9 cellular contexts compared by ENCODE assay signal in the genomic region with DNA sequence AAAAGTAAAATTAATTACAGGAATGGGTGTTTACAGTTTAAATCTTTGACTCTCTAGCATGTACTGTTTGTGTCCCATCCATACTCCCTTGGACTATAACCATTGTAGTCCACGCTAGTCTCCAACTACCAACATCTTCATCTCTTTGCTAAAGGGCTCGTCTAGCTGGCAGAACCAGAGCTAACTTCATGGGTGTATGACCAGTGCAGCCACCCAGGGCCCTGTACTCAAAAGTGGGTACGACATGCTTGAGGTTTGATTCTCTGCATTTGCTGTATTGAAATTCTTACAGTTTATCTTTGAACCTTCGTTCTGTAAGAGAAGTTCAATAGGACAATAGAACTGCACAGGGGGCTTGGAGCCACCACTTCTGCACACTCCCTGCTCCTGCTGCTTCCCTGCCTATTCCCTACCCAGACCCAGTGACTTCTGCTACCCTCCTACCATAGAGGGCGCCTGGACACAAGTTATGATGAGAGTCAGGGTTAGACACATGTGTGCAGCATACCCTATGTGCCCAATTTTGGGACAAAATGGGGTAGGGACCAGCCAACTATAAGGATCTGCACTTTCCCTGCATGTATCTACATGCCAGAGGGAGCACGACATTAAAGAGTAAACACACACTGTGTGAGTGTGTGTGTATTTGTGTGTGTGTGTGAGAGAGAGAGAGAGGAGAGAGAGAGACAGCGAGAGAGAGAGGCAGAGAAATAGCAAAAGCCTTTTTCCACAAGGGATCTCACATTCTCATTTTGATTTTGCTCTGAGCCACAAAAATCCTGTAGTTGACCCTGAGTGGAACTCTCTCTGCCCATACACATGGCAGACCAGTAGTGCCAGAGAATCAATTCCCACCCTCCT. TPM values are rescaled to one million over a fixed set of nuclear protein-coding genes. Genes with fewer than 3 reads are reported as not detected.
DNase-seq lines count a peak whose midpoint lies in the region; ATAC-seq and TF ChIP-seq lines count a peak whose summit lies in the region.
"Had no signal": no experiment of that assay in that cellular context is flagged by ENCODE, and none has a peak within 500 bp of the region (broad histone marks: within the 10 kb centered on the region; RNA-seq: fewer than 3 reads in every experiment).

No MANE protein-coding gene starts in this region.

- H2BK5ac ChIP-seq in neuronal stem cell (ENCODE audit: low read length) = no peak overlapping the region

- no peak overlapping the region for H3K4ac ChIP-seq in neuronal stem cell (ENCODE audit: low read length)

- peak; percentile 47 for DNase-seq in GDM1 (lab: John Stamatoyannopoulos, UW)
- DNase-seq in Karpas-422 = peak; percentile 29
- DNase-seq in cardiac fibroblast (ENCODE audit: low read depth in 2 of 2) = peak; percentile 5 to 18
- DNase-seq in neuronal stem cell (ENCODE audit: low spot score) = peak; percentile 9
- DNase-seq in putamen (ENCODE audit: low spot score) = no peak
- no peak for DNase-seq in cardiac septum (ENCODE audit: low spot score)
- DNase-seq: NCI-H1092 had no signal

- H2AFZ ChIP-seq in Karpas-422 (ENCODE audit: low read length) = no peak overlapping the region
- H2AFZ ChIP-seq in neuronal stem cell (ENCODE audit: low read length) = no peak overlapping the region

- H2BK12ac ChIP-seq in neuronal stem cell (ENCODE audit: low read length) = no peak overlapping the region

- ATAC-seq in GM18867 (IDR thresholded peaks at IDR 0.05; ENCODE audit: unreplicated experiment) = no peak

- H3K4me1 ChIP-seq in Karpas-422 (ENCODE audit: low read length) (no peaks in the 10 kb centered on the region), neuronal stem cell (ENCODE audit: control insufficient read depth in 2 of 2, insufficient read depth in 1 of 2, low read depth in 1 of 2, low read length in 2 of 2) (peaks cover 0 to 1% of the 10 kb centered on the region in 2 donors)

- H3K4me3 ChIP-seq in Karpas-422 (ENCODE audit: low read length) (no peak overlapping the region), cardiac fibroblast (replicated peaks in 1 of 2; ENCODE audit: low read depth in 2 of 2, low read length in 2 of 2) (no peak overlapping the region), neuronal stem cell (ENCODE audit: low read length in 2 of 2) (no peak overlapping the region)

- H3K27me3 ChIP-seq in Karpas-422 (ENCODE audit: low read length) = no peaks in the 10 kb centered on the region
- H3K27me3 ChIP-seq in neuronal stem cell (ENCODE audit: control insufficient read depth in 3 of 3, insufficient read depth in 3 of 3, low read depth in 1 of 3, low read length in 3 of 3) = no peaks in the 10 kb centered on the region

- no peak overlapping the region for H4K91ac ChIP-seq in neuronal stem cell (ENCODE audit: low read depth, low read length, poor library complexity)

- H3K36me3 ChIP-seq in Karpas-422 (ENCODE audit: insufficient read depth, low read length) (no peaks in the 10 kb centered on the region), neuronal stem cell (replicated peaks in 1 of 2; ENCODE audit: control insufficient read depth in 2 of 2, insufficient read depth in 2 of 2, low read length in 2 of 2) (no peaks in the 10 kb centered on the region)

- H3K27ac ChIP-seq in Karpas-422 (ENCODE audit: low read length) (no peak overlapping the region), neuronal stem cell (replicated peaks; ENCODE audit: low read length) (no peak overlapping the region)
- H3K27ac ChIP-seq: epithelial cell of prostate had no signal

- no peaks in the 10 kb centered on the region for H4K20me1 ChIP-seq in Karpas-422 (ENCODE audit: insufficient read depth, low read depth, low read length)

- H3K14ac ChIP-seq in neuronal stem cell (ENCODE audit: low read length) = no peak overlapping the region

- no peaks in the 10 kb centered on the region for H3K79me1 ChIP-seq in neuronal stem cell (ENCODE audit: low read depth, low read length)

- H3K4me2 ChIP-seq in Karpas-422 (ENCODE audit: low read depth, low read length, poor library complexity, severe bottlenecking) = no peak overlapping the region
- no peak overlapping the region for H3K4me2 ChIP-seq in neuronal stem cell (ENCODE audit: insufficient read depth, low read length, poor library complexity, severe bottlenecking)

- no peak overlapping the region for H3K23ac ChIP-seq in neuronal stem cell (ENCODE audit: low read depth, low read length, poor library complexity)

- intact Hi-C loops in cardiac septum (cut with DNase I) = no loop called here

- no peak overlapping the region for H2BK15ac ChIP-seq in neuronal stem cell (ENCODE audit: low read length)

- H2BK120ac ChIP-seq in neuronal stem cell (ENCODE audit: low read depth, low read length) = no peak overlapping the region

- H3K18ac ChIP-seq in neuronal stem cell (ENCODE audit: low read length) = no peak overlapping the region

- TF ChIP-seq CTCF in cardiac fibroblast (IDR thresholded peaks at IDR 0.05; ENCODE audit: low read depth, low read length) = peak; percentile 9

- H3K79me2 ChIP-seq in Karpas-422 (ENCODE audit: low read length) = no peaks in the 10 kb centered on the region

- H2AK5ac ChIP-seq in neuronal stem cell (ENCODE audit: low read depth, low read length) = no peak overlapping the region

- no peak overlapping the region for H4K8ac ChIP-seq in neuronal stem cell (ENCODE audit: low read depth, low read length)

- no peaks in the 10 kb centered on the region for H3K9me2 ChIP-seq in Karpas-422 (replicated peaks; ENCODE audit: insufficient read depth, low read length)

- no peak overlapping the region for H3K9ac ChIP-seq in Karpas-422 (ENCODE audit: low read length)
- no peak overlapping the region for H3K9ac ChIP-seq in neuronal stem cell (ENCODE audit: low read depth, low read length, poor library complexity)

- H3K9me3 ChIP-seq in Karpas-422 (ENCODE audit: low read length) = no peaks in the 10 kb centered on the region
- H3K9me3 ChIP-seq in neuronal stem cell (replicated peaks in 1 of 2; ENCODE audit: control insufficient read depth in 2 of 2, insufficient read depth in 1 of 2, low read depth in 1 of 2, low read length in 2 of 2) = no peaks in the 10 kb centered on the region

- no CpG with 5 or more reads among the region's 7 CpGs for WGBS in neuronal stem cell (ENCODE audit: extremely low coverage in 2 of 2, insufficient read length in 2 of 2, insufficient replicate concordance in 1 of 2), 2 donors

RNA-seq across cellular contexts. Expression of gene NECTIN3, which starts 59.0 kb away (rescaled TPM):
- total RNA-seq in Karpas-422 (2014; rRNA removed; shearing (Covaris generic); ENCODE audit: low replicate concordance) = not detected in 2 replicates
- polyA plus RNA-seq in neuronal stem cell (2013, experiment 1 of 2) = 25.3 TPM
- 26.0 TPM for polyA plus RNA-seq in neuronal stem cell (2013, experiment 2 of 2)
- total RNA-seq in cardiac septum = 8.2 TPM

Comparison
In these comparisons a context has a peak if more than half of its experiments do, and no peak if none do; other contexts are left out.
1. DNase-seq: peak in GDM1 (single experiment), Karpas-422 (single experiment), cardiac fibroblast (2 of 2) and neuronal stem cell (single experiment); none in putamen (single experiment) and cardiac septum (single experiment).